Comparison of ENCODE assay signal across 8 cellular contexts in genomic region chr6:117483645-117484016, GRCh38. TPM values are rescaled to one million over a fixed set of nuclear protein-coding genes. Genes with fewer than 3 reads are reported as not detected.
DNase-seq lines count a peak whose midpoint lies in the region; ATAC-seq and TF ChIP-seq lines count a peak whose summit lies in the region.

No MANE protein-coding gene starts in this region.

- H3K27me3 Mint-ChIP-seq in nephron progenitor cell (ENCODE audit: low read depth, poor library complexity) = peaks cover 30% of the 10 kb centered on the region

- peak overlapping the region; percentile 84 for H3K4me3 ChIP-seq in epithelial cell of esophagus (ENCODE audit: low read length)

- peaks cover 19% of the 10 kb centered on the region for H3K36me3 Mint-ChIP-seq in nephron progenitor cell (ENCODE audit: low read depth)

- no peak for TF ChIP-seq CTCF in epithelial cell of esophagus (IDR thresholded peaks at IDR 0.05; ENCODE audit: insufficient read depth, low read depth, low read length, missing control alignments)
- no peak for TF ChIP-seq CTCF in nephron progenitor cell (IDR thresholded peaks at IDR 0.05)

- DNase-seq in SIG-M5 treated with dmso at 0.1 percent for 504 hours (lab: John Stamatoyannopoulos, UW; ENCODE audit: unreplicated experiment) (peak; percentile 35), SIG-M5 (lab: John Stamatoyannopoulos, UW) (no peak), SK-MEL-5 (ENCODE audit: low read depth, low spot score) (peak; percentile 32), epithelial cell of esophagus (ENCODE audit: low read depth) (peak; percentile 46), nephron progenitor cell (no peak), SKM-1 treated with dmso at 0.1 percent for 144 hours (lab: John Stamatoyannopoulos, UW; ENCODE audit: unreplicated experiment) (no peak)

- in situ Hi-C loops in SK-MEL-5 (cut with HindIII; ENCODE audit: low pct_unique_long_range_greater_than_20kb, low sequenced_read_pairs) = no loop called here

- peak overlapping the region; percentile 77 for H3K27ac Mint-ChIP-seq in nephron progenitor cell

- H3K4me1 Mint-ChIP-seq in nephron progenitor cell = peaks cover 24% of the 10 kb centered on the region

- peak overlapping the region; percentile 93 for H3K4me3 Mint-ChIP-seq in nephron progenitor cell

- peak; percentile 13 for ATAC-seq in HG03442 (IDR thresholded peaks at IDR 0.05; ENCODE audit: unreplicated experiment)
- no peak for ATAC-seq in HG03342 (IDR thresholded peaks at IDR 0.05; ENCODE audit: unreplicated experiment)

- peaks cover 18% of the 10 kb centered on the region for H3K9me3 Mint-ChIP-seq in nephron progenitor cell

RNA-seq across cellular contexts. Expression of gene DCBLD1, which starts 1.2 kb away (rescaled TPM):
- 6.5 and 10.1 TPM in 2 replicates for total RNA-seq in SK-MEL-5 (2014; rRNA removed; shearing (Covaris generic))
- 7.0 and 14.3 TPM in 2 replicates for polyA plus RNA-seq in SK-MEL-5 (2015; cell fraction: cytosol; rRNA removed)
- 20.5 and 43.0 TPM in 2 replicates for polyA plus RNA-seq in SK-MEL-5 (2015; cell fraction: nucleus; rRNA removed)

RNA-seq across cellular contexts. Expression of gene ROS1, which starts 57.9 kb away (rescaled TPM):
- total RNA-seq in SK-MEL-5 (2014; rRNA removed; shearing (Covaris generic)) = not detected in 2 replicates
- polyA plus RNA-seq in SK-MEL-5 (2015; cell fraction: cytosol; rRNA removed) = 0.02 TPM in 1 of 2 replicates, not detected in the other
- not detected in 2 replicates for polyA plus RNA-seq in SK-MEL-5 (2015; cell fraction: nucleus; rRNA removed)

Comparison
In these comparisons a context has a peak if more than half of its experiments do, and no peak if none do; other contexts are left out.
1. DNase-seq: peak in SIG-M5 treated with dmso at 0.1 percent for 504 hours (single experiment), SK-MEL-5 (single experiment) and epithelial cell of esophagus (single experiment); none in SIG-M5 (single experiment), nephron progenitor cell (single experiment) and SKM-1 treated with dmso at 0.1 percent for 144 hours (single experiment).